Comparison of ENCODE assay signal across 18 cellular contexts in the genomic region with DNA sequence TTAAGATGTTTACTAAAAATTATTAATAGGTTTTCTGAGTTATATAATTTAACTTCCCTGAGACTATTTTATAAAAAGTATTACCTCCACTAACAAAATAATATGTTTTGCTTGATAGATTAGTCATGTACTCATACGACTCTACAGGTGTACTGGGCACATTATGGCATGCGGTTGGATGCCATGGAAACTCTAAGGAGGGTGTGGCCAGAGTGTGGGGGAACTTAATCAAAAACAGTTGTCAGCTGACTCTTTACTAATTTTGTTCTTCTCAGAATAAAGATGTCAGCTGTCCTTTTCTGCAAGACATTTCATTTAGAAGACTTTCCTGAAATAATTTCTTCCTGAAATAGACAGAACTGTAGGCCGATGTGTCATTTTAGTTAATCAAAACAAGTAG.
DNase-seq lines count a peak whose midpoint lies in the region; ATAC-seq lines count a peak whose summit lies in the region.
"Had no signal": no experiment of that assay in that cellular context is flagged by ENCODE, and none has a peak within 500 bp of the region (broad histone marks: within the 10 kb centered on the region; RNA-seq: fewer than 3 reads in every experiment).

No MANE protein-coding gene starts in this region.

- no peak overlapping the region for H3K27ac Mint-ChIP-seq in activated T-helper 17 cell treated with anti-CD3 and anti-CD28 coated beads, Interleukin-2, amount 50 U/mL, for 72 hours
- no peak overlapping the region for H3K27ac Mint-ChIP-seq in activated naive CD4-positive, alpha-beta T cell treated with anti-CD3 and anti-CD28 coated beads for 36 hours
- H3K27ac Mint-ChIP-seq: activated naive CD8-positive, alpha-beta T cell treated with anti-CD3 and anti-CD28 coated beads, Interleukin-2, amount 10 ng/mL, durations not matched to agents 7 days and 5 days; T-cell; WTC11 had no signal

- intact Hi-C loops in activated naive CD4-positive, alpha-beta T cell treated with anti-CD3 and anti-CD28 coated beads for 36 hours (cut with micrococcal nuclease), result no loop called here

- H3K4me1 Mint-ChIP-seq in activated T-helper 17 cell treated with anti-CD3 and anti-CD28 coated beads, Interleukin-2, amount 50 U/mL, for 72 hours, result no peaks in the 10 kb centered on the region
- H3K4me1 Mint-ChIP-seq in activated naive CD4-positive, alpha-beta T cell treated with anti-CD3 and anti-CD28 coated beads for 36 hours (ENCODE audit: low read depth), result peaks cover 7% of the 10 kb centered on the region

- H3K27me3 Mint-ChIP-seq in activated T-helper 17 cell treated with anti-CD3 and anti-CD28 coated beads, Interleukin-2, amount 50 U/mL, for 72 hours, result no peaks in the 10 kb centered on the region
- H3K27me3 Mint-ChIP-seq in activated naive CD4-positive, alpha-beta T cell treated with anti-CD3 and anti-CD28 coated beads for 36 hours (ENCODE audit: low read depth), result no peaks in the 10 kb centered on the region
- H3K27me3 Mint-ChIP-seq: activated naive CD8-positive, alpha-beta T cell treated with anti-CD3 and anti-CD28 coated beads, Interleukin-2, amount 10 ng/mL, durations not matched to agents 7 days and 5 days; T-cell had no signal

- peak; percentile 56 for ATAC-seq in GM18868 (IDR thresholded peaks at IDR 0.05; ENCODE audit: unreplicated experiment)
- ATAC-seq in activated T-helper 17 cell treated with anti-CD3 and anti-CD28 coated beads, Interleukin-2, amount 50 U/mL, for 72 hours (replicated peaks), result no peak
- ATAC-seq: WTC11 had no signal

- H3K36me3 Mint-ChIP-seq in activated T-helper 17 cell treated with anti-CD3 and anti-CD28 coated beads, Interleukin-2, amount 50 U/mL, for 72 hours (ENCODE audit: low read depth), result no peaks in the 10 kb centered on the region
- H3K36me3 Mint-ChIP-seq in activated naive CD4-positive, alpha-beta T cell treated with anti-CD3 and anti-CD28 coated beads for 36 hours (ENCODE audit: low read depth), result no peaks in the 10 kb centered on the region
- H3K36me3 Mint-ChIP-seq: activated naive CD8-positive, alpha-beta T cell treated with anti-CD3 and anti-CD28 coated beads, Interleukin-2, amount 10 ng/mL, durations not matched to agents 7 days and 5 days; CD14-positive monocyte; WTC11 had no signal

- peak in 2 of 3 experiments; percentile 13 to 45 for DNase-seq in NCI-H1417 (lab: John Stamatoyannopoulos, UW)
- no peak for DNase-seq in NCI-H1417 treated with DMSO at 0.1 percent for 48 hours (lab: John Stamatoyannopoulos, UW)
- DNase-seq in NCI-H526 (lab: John Stamatoyannopoulos, UW), result peak; percentile 47 to 53
- DNase-seq in germinal center (ENCODE audit: low spot score), result peak; percentile 44
- no peak for DNase-seq in COLO668 (lab: John Stamatoyannopoulos, UW; ENCODE audit: unreplicated experiment)
- no peak for DNase-seq in activated naive CD4-positive, alpha-beta T cell treated with anti-CD3 and anti-CD28 coated beads for 36 hours
- DNase-seq: activated naive CD8-positive, alpha-beta T cell treated with anti-CD3 and anti-CD28 coated beads, Interleukin-2, amount 10 ng/mL, durations not matched to agents 7 days and 5 days; esophagus squamous epithelium; kidney glomerular epithelial cell; NCI-H1436 treated with DMSO at 0.1 percent for 48 hours; occipital lobe; sigmoid colon; stimulated activated CD4-positive, alpha-beta T cell treated with anti-CD3 and anti-CD28 coated beads, Interleukin-4, amount 100 ng/mL, for 24 hours had no signal

- CTCF ChIA-PET in activated naive CD4-positive, alpha-beta T cell treated with anti-CD3 and anti-CD28 coated beads for 36 hours (lab: Charles Lee), result no interaction called here

- H3K9me3 Mint-ChIP-seq in activated T-helper 17 cell treated with anti-CD3 and anti-CD28 coated beads, Interleukin-2, amount 50 U/mL, for 72 hours, result no peaks in the 10 kb centered on the region
- no peaks in the 10 kb centered on the region for H3K9me3 Mint-ChIP-seq in activated naive CD4-positive, alpha-beta T cell treated with anti-CD3 and anti-CD28 coated beads for 36 hours
- H3K9me3 Mint-ChIP-seq: activated naive CD8-positive, alpha-beta T cell treated with anti-CD3 and anti-CD28 coated beads, Interleukin-2, amount 10 ng/mL, durations not matched to agents 7 days and 5 days; T-cell; WTC11 had no signal

- H3K4me3 Mint-ChIP-seq in activated T-helper 17 cell treated with anti-CD3 and anti-CD28 coated beads, Interleukin-2, amount 50 U/mL, for 72 hours, result no peak overlapping the region
- H3K4me3 Mint-ChIP-seq in activated naive CD4-positive, alpha-beta T cell treated with anti-CD3 and anti-CD28 coated beads for 36 hours, result no peak overlapping the region
- H3K4me3 Mint-ChIP-seq: activated naive CD8-positive, alpha-beta T cell treated with anti-CD3 and anti-CD28 coated beads, Interleukin-2, amount 10 ng/mL, durations not matched to agents 7 days and 5 days; CD14-positive monocyte; T-cell; WTC11 had no signal

Comparison
In these comparisons a context has a peak if more than half of its experiments do, and no peak if none do; other contexts are left out.
1. DNase-seq: peak in NCI-H1417 (2 of 3), NCI-H526 (2 of 2) and germinal center (single experiment); none in NCI-H1417 treated with DMSO at 0.1 percent for 48 hours (single experiment), COLO668 (single experiment) and activated naive CD4-positive, alpha-beta T cell treated with anti-CD3 and anti-CD28 coated beads for 36 hours (single experiment).